ENCODE assay signal across 21 cellular contexts in the genomic region with DNA sequence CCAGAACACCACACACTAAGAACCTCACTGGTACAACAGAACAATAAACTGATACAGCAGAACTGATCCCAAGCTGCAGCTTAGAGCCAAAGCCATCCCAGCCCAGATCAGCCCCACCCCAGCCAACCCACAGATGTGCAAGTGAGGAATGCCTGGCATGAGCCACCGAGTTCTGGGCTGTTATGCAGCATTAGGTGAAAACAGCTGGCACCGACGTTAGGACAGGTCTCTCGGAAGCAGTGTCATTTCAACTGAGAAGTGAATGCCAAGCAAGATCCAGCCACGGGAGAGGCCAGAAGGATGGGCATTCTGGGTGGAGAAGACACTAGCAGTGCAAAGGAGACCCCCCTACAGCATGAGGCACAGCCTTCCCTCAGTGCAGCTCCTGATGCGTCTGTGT. TPM values are rescaled to one million over a fixed set of nuclear protein-coding genes. Genes with fewer than 3 reads are reported as not detected.
A peak's percentile ranks its signal among the peaks of the same experiment; 100 is the strongest.
DNase-seq lines count a peak whose midpoint lies in the region; ATAC-seq and TF ChIP-seq lines count a peak whose summit lies in the region.
"Had no signal": no experiment of that assay in that cellular context is flagged by ENCODE, and none has a peak within 500 bp of the region (broad histone marks: within the 10 kb centered on the region; RNA-seq: fewer than 3 reads in every experiment).

No MANE protein-coding gene starts in this region.

- ATAC-seq in HG02678 (IDR thresholded peaks at IDR 0.05; ENCODE audit: unreplicated experiment) (no peak), omental fat pad (ENCODE audit: low FRiP score) (no peak)
- ATAC-seq: CD8-positive, alpha-beta T cell had no signal

- peaks cover 4% of the 10 kb centered on the region for H3K36me3 Mint-ChIP-seq in neural crest cell (ENCODE audit: low read depth)
- H3K36me3 Mint-ChIP-seq: CD8-positive, alpha-beta T cell had no signal

- peak overlapping the region; percentile 29 for H3K27ac Mint-ChIP-seq in neural crest cell (ENCODE audit: unreplicated experiment)
- H3K27ac Mint-ChIP-seq: CD8-positive, alpha-beta T cell had no signal

- peaks cover 45% of the 10 kb centered on the region for H3K4me1 ChIP-seq in OCI-LY1 (ENCODE audit: insufficient read depth, low read length, severe bottlenecking)
- H3K4me1 ChIP-seq: BE2C had no signal

- H3K27me3 Mint-ChIP-seq in neural crest cell (ENCODE audit: low read depth) = no peaks in the 10 kb centered on the region

- H3K27ac ChIP-seq in OCI-LY1 (ENCODE audit: low read depth, low read length, poor library complexity, severe bottlenecking) (peak overlapping the region; percentile 22), dorsolateral prefrontal cortex (peak overlapping the region in 57 of 59 donors; percentile 23 to 93 (median 80)), temporal lobe (ENCODE audit: low read depth, low read length) (peak overlapping the region; percentile 47)
- H3K27ac ChIP-seq: KMS-11, SK-N-MC had no signal

- H4K20me1 ChIP-seq in OCI-LY1 (ENCODE audit: insufficient read depth, low read length) = no peaks in the 10 kb centered on the region

- H3K27me3 ChIP-seq in OCI-LY1 (ENCODE audit: insufficient read depth, low read length) (no peaks in the 10 kb centered on the region), dorsolateral prefrontal cortex (no peaks in the 10 kb centered on the region)
- H3K27me3 ChIP-seq: BE2C had no signal

- no peak overlapping the region for H3K4me3 Mint-ChIP-seq in neural crest cell
- H3K4me3 Mint-ChIP-seq: CD8-positive, alpha-beta T cell had no signal

- intact Hi-C loops in dorsolateral prefrontal cortex (cut with DNase I) = loop anchor here in 1 of 2 donors (2.0 kb wide), 1 partner anchor 92 kb away; no protein-coding TSS in a partner anchor

- no peaks in the 10 kb centered on the region for H3F3A ChIP-seq in OCI-LY1 (ENCODE audit: insufficient read depth, low read length)

- TF ChIP-seq CTCF in OCI-LY1 (IDR thresholded peaks at IDR 0.05; ENCODE audit: low read length) = no peak
- no peak for TF ChIP-seq CTCF in dorsolateral prefrontal cortex (IDR thresholded peaks at IDR 0.05 in 54 of 56, conservative IDR thresholded peaks at IDR 0.05 in 2 of 56; ENCODE audit: low read depth in 1 of 56, partially characterized antibody in 56 of 56)
- no peak for TF ChIP-seq CTCF in neural crest cell (conservative IDR thresholded peaks at IDR 0.05)
- TF ChIP-seq CTCF in omental fat pad (IDR thresholded peaks at IDR 0.05) = no peak

- H3K9ac ChIP-seq in OCI-LY1 (ENCODE audit: low read length) = no peak overlapping the region
- H3K9ac ChIP-seq: KMS-11 had no signal

- peaks cover 6% of the 10 kb centered on the region for H3K4me1 Mint-ChIP-seq in neural crest cell

- no peaks in the 10 kb centered on the region; the same call in 1 of the 2 replicates for H3K79me2 ChIP-seq in OCI-LY1 (ENCODE audit: insufficient read depth, low read length)

- H3K36me3 ChIP-seq in OCI-LY1 (ENCODE audit: insufficient read depth, low read length) = no peaks in the 10 kb centered on the region

- H3K4me3 ChIP-seq in OCI-LY1 (ENCODE audit: low read depth, low read length, poor library complexity, severe bottlenecking) = no peak overlapping the region
- peak overlapping the region in 8 of 59 donors; percentile 1 to 32 (median 9) for H3K4me3 ChIP-seq in dorsolateral prefrontal cortex
- H3K4me3 ChIP-seq: SK-N-MC had no signal

- no peaks in the 10 kb centered on the region for H3K9me3 ChIP-seq in OCI-LY1 (ENCODE audit: low read length)
- H3K9me3 ChIP-seq: BE2C had no signal

- no peaks in the 10 kb centered on the region for H3K9me2 ChIP-seq in OCI-LY1 (ENCODE audit: low read depth, low read length)

- DNase-seq in dorsolateral prefrontal cortex (peak in 5 of 10 donors; percentile 46 to 71 (median 58)), neural crest cell (ENCODE audit: low read depth, low spot score) (no peak), DMS53 treated with DMSO at 0.1 percent for 48 hours (lab: John Stamatoyannopoulos, UW; ENCODE audit: unreplicated experiment) (no peak), UCSD-AML1 (lab: John Stamatoyannopoulos, UW; ENCODE audit: unreplicated experiment) (no peak), omental fat pad (ENCODE audit: low spot score) (no peak)
- DNase-seq: ACHN; BE2C; Calu3; CD8-positive, alpha-beta T cell; NCI-H1417; NCI-H187; NCI-H2107; NCI-H510A; NCI-H748 treated with DMSO at 0.1 percent for 48 hours; NK-92 treated with Interleukin-12 subunit alpha and Interleukin-12 subunit beta, amount 100 ng/mL, for 24 hours; Right ventricle myocardium superior had no signal

- H3K9me3 Mint-ChIP-seq in neural crest cell = no peaks in the 10 kb centered on the region
- H3K9me3 Mint-ChIP-seq: CD8-positive, alpha-beta T cell had no signal

- no peak overlapping the region for H2AFZ ChIP-seq in OCI-LY1 (ENCODE audit: low read length)

- no peak overlapping the region for H3K4me2 ChIP-seq in OCI-LY1 (ENCODE audit: low read length)
- H3K4me2 ChIP-seq: KMS-11 had no signal

RNA-seq across cellular contexts. Expression of gene ADCY3, which starts 38.9 kb away (rescaled TPM):
- total RNA-seq in dorsolateral prefrontal cortex = 100 to 1,000 TPM in 39 of 120 experiments, 10 to 100 TPM in 81; 67.4 to 150 (median 95.0) TPM
- 48.1 and 49.2 TPM in 2 replicates for total RNA-seq in neural crest cell
- total RNA-seq in temporal lobe = 25.8 TPM
- 100 to 1,000 TPM in 1 of 4 donors, 10 to 100 TPM in 3; 74.5 to 116 (median 95.1) TPM for total RNA-seq in omental fat pad

Comparison
In these comparisons a context has a peak if more than half of its experiments do, and no peak if none do; other contexts are left out.
1. H3K27ac ChIP-seq: peak in every context shown above with its lines; median percentile 80 in dorsolateral prefrontal cortex; 47 in temporal lobe; 22 in OCI-LY1.